ENCODE assay signal across 21 cellular contexts in the genomic region with DNA sequence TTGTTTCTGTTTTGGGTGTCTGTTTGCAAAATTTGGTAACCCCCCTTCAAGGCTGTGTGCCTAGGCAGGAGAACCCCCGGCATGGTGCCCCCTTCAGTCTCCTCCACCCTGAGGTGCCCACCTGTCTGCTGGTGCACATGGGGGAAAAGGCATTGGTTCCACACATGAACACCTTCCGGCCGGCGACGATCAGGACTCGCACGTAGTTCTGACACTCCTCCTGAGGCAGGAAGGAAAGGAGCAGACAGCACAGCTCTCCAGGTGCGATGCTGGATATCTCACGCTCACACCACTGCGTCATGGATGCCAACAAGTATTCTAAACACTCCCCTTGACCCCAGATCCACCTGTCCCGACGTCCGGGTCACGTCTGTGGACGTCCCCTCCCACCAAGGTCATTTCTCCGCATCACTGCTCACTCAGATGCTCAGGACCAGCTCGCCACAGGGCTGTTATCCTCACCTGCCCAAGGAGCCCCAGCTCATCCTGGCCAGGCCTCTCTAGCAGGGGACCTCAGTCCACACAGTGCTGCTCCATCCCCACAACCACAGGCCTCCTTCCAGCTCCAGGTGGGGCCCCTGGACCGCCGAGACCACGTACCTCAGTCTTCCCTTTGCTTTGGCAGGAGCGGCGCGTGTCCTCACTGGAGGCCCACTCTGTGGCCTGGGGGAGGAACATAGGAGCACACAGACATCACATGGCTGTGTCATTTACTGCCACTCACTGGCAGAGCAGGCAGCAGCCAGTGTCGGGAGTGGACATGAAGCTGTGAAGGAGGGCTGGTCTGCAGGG.
DNase-seq lines count a peak whose midpoint lies in the region; ATAC-seq and TF ChIP-seq lines count a peak whose summit lies in the region.
"Had no signal": no experiment of that assay in that cellular context is flagged by ENCODE, and none has a peak within 500 bp of the region (broad histone marks: within the 10 kb centered on the region; RNA-seq: fewer than 3 reads in every experiment).

No MANE protein-coding gene starts in this region.

- H2AFZ ChIP-seq in osteoblast (ENCODE audit: low read length): no peak overlapping the region

- intact Hi-C loops in tibial artery (cut with DNase I; ENCODE audit: low total_unique reads): no loop called here

- no peak overlapping the region for H3K4me3 Mint-ChIP-seq in activated naive CD8-positive, alpha-beta T cell treated with anti-CD3 and anti-CD28 coated beads, Interleukin-2, amount 10 ng/mL, durations not matched to agents 7 days and 5 days
- H3K4me3 Mint-ChIP-seq in activated naive CD8-positive, alpha-beta T cell treated with anti-CD3 and anti-CD28 coated beads for 36 hours: no peak overlapping the region
- H3K4me3 Mint-ChIP-seq: CD8-positive, alpha-beta memory T cell; IgD-negative memory B cell had no signal

- ATAC-seq in activated naive CD8-positive, alpha-beta T cell treated with anti-CD3 and anti-CD28 coated beads, Interleukin-2, amount 10 ng/mL, durations not matched to agents 7 days and 5 days (ENCODE audit: low read depth): no peak
- ATAC-seq in HG03045 (IDR thresholded peaks at IDR 0.05; ENCODE audit: unreplicated experiment): no peak
- ATAC-seq: Panc1 had no signal

- H3K27me3 ChIP-seq in WERI-Rb-1 (ENCODE audit: insufficient read depth, low read depth, severe bottlenecking) (no peaks in the 10 kb centered on the region), osteoblast (ENCODE audit: insufficient read depth, low read length) (peaks cover 44% of the 10 kb centered on the region), tibial artery (peaks cover 0 to 7% of the 10 kb centered on the region in 2 donors)

- H3K27ac ChIP-seq in WERI-Rb-1 (peak overlapping the region; percentile 31), osteoblast (ENCODE audit: low read depth, low read length) (no peak overlapping the region), tibial artery (no peak overlapping the region)
- H3K27ac ChIP-seq: BLaER1 treated with 17β-estradiol and CSF1 and Interleukin-3, amounts not matched to agents 10 nM and 100 nM; SJSA1 had no signal

- no peaks in the 10 kb centered on the region for H3K79me2 ChIP-seq in osteoblast (ENCODE audit: insufficient read depth, low read length)

- H3K36me3 ChIP-seq in WERI-Rb-1 (no peaks in the 10 kb centered on the region), osteoblast (ENCODE audit: insufficient read depth, low read length) (no peaks in the 10 kb centered on the region), tibial artery (no peaks in the 10 kb centered on the region)
- H3K36me3 ChIP-seq: BLaER1 treated with 17β-estradiol and CSF1 and Interleukin-3, amounts not matched to agents 10 nM and 100 nM; HAP-1; MG63; SJSA1 had no signal

- TF ChIP-seq CTCF in WERI-Rb-1 (IDR thresholded peaks at IDR 0.05; ENCODE audit: low read depth, low read length) (no peak), osteoblast (IDR thresholded peaks at IDR 0.05; ENCODE audit: extremely low read depth, low read depth, low read length) (no peak), tibial artery (IDR thresholded peaks at IDR 0.05) (no peak)

- POLR2A ChIA-PET in activated naive CD8-positive, alpha-beta T cell treated with anti-CD3 and anti-CD28 coated beads, Interleukin-2, amount 10 ng/mL, durations not matched to agents 7 days and 5 days (lab: Charles Lee): interaction anchor here (0.5 kb wide), 1 partner anchor 173 kb away, joined by 4 read pairs; no protein-coding TSS in a partner anchor

- H3K36me3 Mint-ChIP-seq in activated naive CD8-positive, alpha-beta T cell treated with anti-CD3 and anti-CD28 coated beads, Interleukin-2, amount 10 ng/mL, durations not matched to agents 7 days and 5 days: no peaks in the 10 kb centered on the region
- H3K36me3 Mint-ChIP-seq in activated naive CD8-positive, alpha-beta T cell treated with anti-CD3 and anti-CD28 coated beads for 36 hours: no peaks in the 10 kb centered on the region
- H3K36me3 Mint-ChIP-seq: CD8-positive, alpha-beta memory T cell; IgD-negative memory B cell had no signal

- no peaks in the 10 kb centered on the region for H3K4me1 Mint-ChIP-seq in activated naive CD8-positive, alpha-beta T cell treated with anti-CD3 and anti-CD28 coated beads, Interleukin-2, amount 10 ng/mL, durations not matched to agents 7 days and 5 days
- no peaks in the 10 kb centered on the region for H3K4me1 Mint-ChIP-seq in activated naive CD8-positive, alpha-beta T cell treated with anti-CD3 and anti-CD28 coated beads for 36 hours
- H3K4me1 Mint-ChIP-seq: CD8-positive, alpha-beta memory T cell; IgD-negative memory B cell had no signal

- DNase-seq in activated naive CD8-positive, alpha-beta T cell treated with anti-CD3 and anti-CD28 coated beads, Interleukin-2, amount 10 ng/mL, durations not matched to agents 7 days and 5 days: peak; percentile 19
- no peak for DNase-seq in activated naive CD8-positive, alpha-beta T cell treated with anti-CD3 and anti-CD28 coated beads for 36 hours
- DNase-seq in WERI-Rb-1 (peak; percentile 30), osteoblast (ENCODE audit: insufficient read length, low spot score, missing footprints) (peak; percentile 57), tibial artery (peak; percentile 10 to 61)
- DNase-seq in stimulated activated CD4-positive, alpha-beta T cell treated with anti-CD3 and anti-CD28 coated beads, Interleukin-1b, Interleukin-23, amount 100 ng/mL, for 48 hours: no peak
- DNase-seq: CD8-positive, alpha-beta memory T cell; DMS79 treated with DMSO at 0.1 percent for 48 hours; Karpas-422; MG63; NCI-H1048; NCI-H1436 treated with DMSO at 0.1 percent for 48 hours; NCI-H2029 treated with DMSO at 0.1 percent for 48 hours; NCI-H2171; NCI-H526 treated with DMSO at 0.1 percent for 48 hours had no signal

- no peak overlapping the region for H3K27ac Mint-ChIP-seq in activated naive CD8-positive, alpha-beta T cell treated with anti-CD3 and anti-CD28 coated beads, Interleukin-2, amount 10 ng/mL, durations not matched to agents 7 days and 5 days
- H3K27ac Mint-ChIP-seq in activated naive CD8-positive, alpha-beta T cell treated with anti-CD3 and anti-CD28 coated beads for 36 hours: no peak overlapping the region
- H3K27ac Mint-ChIP-seq: CD8-positive, alpha-beta memory T cell; IgD-negative memory B cell had no signal

- no peaks in the 10 kb centered on the region for H4K20me1 ChIP-seq in osteoblast (ENCODE audit: insufficient read depth, low read length)

- H3K9me3 ChIP-seq in WERI-Rb-1 (ENCODE audit: severe bottlenecking) (no peaks in the 10 kb centered on the region), osteoblast (ENCODE audit: low read depth, low read length) (no peaks in the 10 kb centered on the region), tibial artery (no peaks in the 10 kb centered on the region)
- H3K9me3 ChIP-seq: BLaER1 treated with 17β-estradiol and CSF1 and Interleukin-3, amounts not matched to agents 10 nM and 100 nM; HAP-1; MG63; SJSA1 had no signal

- peaks cover 28% of the 10 kb centered on the region for H3K27me3 Mint-ChIP-seq in activated naive CD8-positive, alpha-beta T cell treated with anti-CD3 and anti-CD28 coated beads, Interleukin-2, amount 10 ng/mL, durations not matched to agents 7 days and 5 days
- no peaks in the 10 kb centered on the region for H3K27me3 Mint-ChIP-seq in activated naive CD8-positive, alpha-beta T cell treated with anti-CD3 and anti-CD28 coated beads for 36 hours

- H3K4me3 ChIP-seq in WERI-Rb-1 (ENCODE audit: low read depth, low read length): no peak overlapping the region
- H3K4me3 ChIP-seq in osteoblast (ENCODE audit: insufficient read depth, low read length): no peak overlapping the region
- H3K4me3 ChIP-seq in tibial artery: no peak overlapping the region
- H3K4me3 ChIP-seq: BLaER1 treated with 17β-estradiol and CSF1 and Interleukin-3, amounts not matched to agents 10 nM and 100 nM; HAP-1; MG63; SJSA1 had no signal

- H3K4me1 ChIP-seq in osteoblast (ENCODE audit: insufficient read depth, low read length): peaks cover 2% of the 10 kb centered on the region
- H3K4me1 ChIP-seq in tibial artery: no peaks in the 10 kb centered on the region
- H3K4me1 ChIP-seq: HAP-1, SJSA1 had no signal

- no peak overlapping the region for H3K4me2 ChIP-seq in osteoblast (ENCODE audit: insufficient read depth, low read length)
- H3K4me2 ChIP-seq: BLaER1 treated with 17β-estradiol and CSF1 and Interleukin-3, amounts not matched to agents 10 nM and 100 nM had no signal

- H3K9me3 Mint-ChIP-seq in activated naive CD8-positive, alpha-beta T cell treated with anti-CD3 and anti-CD28 coated beads, Interleukin-2, amount 10 ng/mL, durations not matched to agents 7 days and 5 days: no peaks in the 10 kb centered on the region
- H3K9me3 Mint-ChIP-seq in activated naive CD8-positive, alpha-beta T cell treated with anti-CD3 and anti-CD28 coated beads for 36 hours: no peaks in the 10 kb centered on the region
- H3K9me3 Mint-ChIP-seq: CD8-positive, alpha-beta memory T cell had no signal

Comparison
In these comparisons a context has a peak if more than half of its experiments do, and no peak if none do; other contexts are left out.
1. DNase-seq: peak in activated naive CD8-positive, alpha-beta T cell treated with anti-CD3 and anti-CD28 coated beads, Interleukin-2, amount 10 ng/mL, durations not matched to agents 7 days and 5 days (single experiment), WERI-Rb-1 (single experiment), osteoblast (single experiment) and tibial artery (2 of 2); none in activated naive CD8-positive, alpha-beta T cell treated with anti-CD3 and anti-CD28 coated beads for 36 hours (single experiment) and stimulated activated CD4-positive, alpha-beta T cell treated with anti-CD3 and anti-CD28 coated beads, Interleukin-1b, Interleukin-23, amount 100 ng/mL, for 48 hours (single experiment).